In the genomic region with DNA sequence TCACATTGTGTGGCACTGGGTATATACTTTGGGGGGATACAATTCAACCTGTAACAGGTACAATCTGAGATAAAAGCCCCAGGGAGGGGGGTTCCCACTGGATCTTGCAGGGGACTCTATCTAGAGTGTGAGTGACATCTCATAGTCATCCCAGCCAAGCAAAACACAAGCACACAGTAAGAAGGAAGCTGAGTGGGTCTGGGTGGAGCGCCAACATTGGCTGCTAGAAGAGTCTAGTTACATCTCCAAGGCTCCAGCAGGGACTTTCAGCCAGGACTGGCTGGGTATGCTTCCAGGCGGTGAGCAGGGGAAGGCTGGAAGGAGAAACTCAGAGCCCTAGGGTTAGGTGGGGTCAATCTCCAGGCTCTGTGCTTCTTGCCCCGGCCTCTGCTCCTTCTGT, we compare ENCODE assay signal across 16 cellular contexts.
DNase-seq lines count a peak whose midpoint lies in the region; ATAC-seq lines count a peak whose summit lies in the region.
"Had no signal": no experiment of that assay in that cellular context is flagged by ENCODE, and none has a peak within 500 bp of the region (broad histone marks: within the 10 kb centered on the region; RNA-seq: fewer than 3 reads in every experiment).

No MANE protein-coding gene starts in this region.

- H3K9me3 ChIP-seq in adipocyte (ENCODE audit: control insufficient read depth, low read length), result no peaks in the 10 kb centered on the region
- H3K9me3 ChIP-seq: uterus had no signal

- no peaks in the 10 kb centered on the region for H3K27me3 ChIP-seq in adipocyte (replicated peaks; ENCODE audit: control insufficient read depth, insufficient read depth, low read length)
- H3K27me3 ChIP-seq: cardiac muscle cell, uterus had no signal

- no peak overlapping the region for H3K4me3 ChIP-seq in adipocyte (ENCODE audit: low read length)
- H3K4me3 ChIP-seq: cardiac muscle cell, SK-N-MC, uterus had no signal

- H3K9ac ChIP-seq in adipocyte (ENCODE audit: low read length), result no peak overlapping the region

- no peaks in the 10 kb centered on the region for H3K36me3 ChIP-seq in adipocyte (ENCODE audit: control insufficient read depth, insufficient read depth, low read length, severe bottlenecking)
- H3K36me3 ChIP-seq: cardiac muscle cell, uterus had no signal

- ATAC-seq in GM18511 (IDR thresholded peaks at IDR 0.05; ENCODE audit: unreplicated experiment) (no peak), HG03432 (IDR thresholded peaks at IDR 0.05; ENCODE audit: unreplicated experiment) (no peak)

- DNase-seq in EH (ENCODE audit: low read depth), result peak; percentile 38
- peak; percentile 52 for DNase-seq in adipocyte (ENCODE audit: low read depth)
- DNase-seq in fibroblast of the conjunctiva (ENCODE audit: low read depth), result peak; percentile 74
- peak; percentile 26 for DNase-seq in stimulated activated CD8-positive, alpha-beta memory T cell treated with anti-CD3 and anti-CD28 coated beads, Interleukin-4, amount 100 ng/mL, for 48 hours
- no peak for DNase-seq in activated CD4-positive, alpha-beta T cell treated with anti-CD3 and anti-CD28 coated beads, Interleukin-2, amount 50 U/mL, for 1 hour
- DNase-seq: activated gamma-delta T cell treated with Interleukin-2 at 50 U/mL for 16 hours, EL, endodermal cell, glutamatergic neuron, KG1, NCI-H1436, uterus had no signal

- peaks cover 26% of the 10 kb centered on the region for H3K4me1 ChIP-seq in adipocyte (ENCODE audit: control insufficient read depth, insufficient read depth, low read length)
- H3K4me1 ChIP-seq: uterus had no signal
